Comparison of ENCODE assay signal across 26 cellular contexts in genomic region chr13:23842406-23842805, GRCh38. TPM values are rescaled to one million over a fixed set of nuclear protein-coding genes. Genes with fewer than 3 reads are reported as not detected.
"Had no signal": no experiment of that assay in that cellular context is flagged by ENCODE, and none has a peak within 500 bp of the region (broad histone marks: within the 10 kb centered on the region; RNA-seq: fewer than 3 reads in every experiment).

No MANE protein-coding gene starts in this region.

- H3K36me3 ChIP-seq: adrenal gland, breast epithelium had no signal

- H3K9me3 ChIP-seq: adrenal gland, breast epithelium had no signal

- H3K27me3 Mint-ChIP-seq: activated CD4-positive, alpha-beta memory T cell treated with anti-CD3 and anti-CD28 coated beads for 36 hours; activated CD4-positive, alpha-beta T cell treated with anti-CD3 and anti-CD28 coated beads, Interleukin-2, amount 10 ng/mL, durations not matched to agents 7 days and 5 days; activated naive CD8-positive, alpha-beta T cell treated with anti-CD3 and anti-CD28 coated beads, Interleukin-2, amount 10 ng/mL, durations not matched to agents 7 days and 5 days; T-cell had no signal

- H3K4me1 ChIP-seq: adrenal gland, breast epithelium had no signal

- H3K9me3 Mint-ChIP-seq: activated CD4-positive, alpha-beta memory T cell treated with anti-CD3 and anti-CD28 coated beads for 36 hours; activated CD4-positive, alpha-beta T cell treated with anti-CD3 and anti-CD28 coated beads, Interleukin-2, amount 10 ng/mL, durations not matched to agents 7 days and 5 days; activated naive CD8-positive, alpha-beta T cell treated with anti-CD3 and anti-CD28 coated beads, Interleukin-2, amount 10 ng/mL, durations not matched to agents 7 days and 5 days; activated T-cell treated with anti-CD3 and anti-CD28 coated beads, Interleukin-2, amount 50 U/mL, for 4 hours; activated T-helper 2 cell treated with anti-CD3 and anti-CD28 coated beads, Interferon-gamma antibody, Interleukin-2, Interleukin-4, amounts not matched to agents 10 μg/mL and 5 μg/mL and 100 μg/mL, durations not matched to agents 14 hours and 24 hours and 36 hours; T-cell had no signal

- H3K4me3 ChIP-seq: adrenal gland, breast epithelium, SK-N-MC had no signal

- H3K27ac Mint-ChIP-seq: activated CD4-positive, alpha-beta memory T cell treated with anti-CD3 and anti-CD28 coated beads for 36 hours; activated CD4-positive, alpha-beta T cell treated with anti-CD3 and anti-CD28 coated beads, Interleukin-2, amount 10 ng/mL, durations not matched to agents 7 days and 5 days; activated naive CD8-positive, alpha-beta T cell treated with anti-CD3 and anti-CD28 coated beads, Interleukin-2, amount 10 ng/mL, durations not matched to agents 7 days and 5 days; activated T-helper 2 cell treated with anti-CD3 and anti-CD28 coated beads, Interferon-gamma antibody, Interleukin-2, Interleukin-4, amounts not matched to agents 10 μg/mL and 5 μg/mL and 100 μg/mL, durations not matched to agents 14 hours and 24 hours and 36 hours; T-cell had no signal

- DNase-seq: activated CD4-positive, alpha-beta memory T cell treated with anti-CD3 and anti-CD28 coated beads for 36 hours; activated CD4-positive, alpha-beta T cell treated with anti-CD3 and anti-CD28 coated beads, Interleukin-2, amount 10 ng/mL, durations not matched to agents 7 days and 5 days; activated CD4-positive, CD25-positive, alpha-beta regulatory T cell; activated CD8-positive, alpha-beta memory T cell treated with anti-CD3 and anti-CD28 coated beads for 24 hours; activated naive CD4-positive, alpha-beta T cell treated with anti-CD3 and anti-CD28 coated beads, Interleukin-2, amount 50 U/mL, for 16 hours; activated naive CD8-positive, alpha-beta T cell treated with anti-CD3 and anti-CD28 coated beads, Interleukin-2, amount 10 ng/mL, durations not matched to agents 7 days and 5 days; activated T-cell treated with anti-CD3 and anti-CD28 coated beads, Interleukin-2, amount 50 U/mL, for 4 hours; adrenal gland; Kasumi-1; KBM-7; NCI-H1105 treated with DMSO at 0.1 percent for 48 hours; NCI-H146; NCI-H1930; NCI-H2171; NCI-H2227 treated with DMSO at 0.1 percent for 48 hours; NCI-H510A; NCI-H526 treated with DMSO at 0.1 percent for 48 hours; NK-92 treated with Interleukin-12 subunit alpha and Interleukin-12 subunit beta, amount 100 ng/mL, for 24 hours; OCI-M1; RPMI8226; T-cell; T-helper 2 cell; T1000 had no signal

- H3K27me3 ChIP-seq: adrenal gland, breast epithelium had no signal

- H3K4me3 Mint-ChIP-seq: activated CD4-positive, alpha-beta memory T cell treated with anti-CD3 and anti-CD28 coated beads for 36 hours; activated CD4-positive, alpha-beta T cell treated with anti-CD3 and anti-CD28 coated beads, Interleukin-2, amount 10 ng/mL, durations not matched to agents 7 days and 5 days; activated naive CD8-positive, alpha-beta T cell treated with anti-CD3 and anti-CD28 coated beads, Interleukin-2, amount 10 ng/mL, durations not matched to agents 7 days and 5 days; activated T-cell treated with anti-CD3 and anti-CD28 coated beads, Interleukin-2, amount 50 U/mL, for 4 hours; T-cell had no signal

- H3K27ac ChIP-seq: adrenal gland, breast epithelium, SK-N-MC had no signal

RNA-seq across cellular contexts. Expression of gene C1QTNF9B, which starts 54.9 kb away (rescaled TPM):
- total RNA-seq: activated CD4-positive, alpha-beta memory T cell treated with anti-CD3 and anti-CD28 coated beads for 36 hours; activated CD4-positive, alpha-beta T cell treated with anti-CD3 and anti-CD28 coated beads, Interleukin-2, amount 10 ng/mL, durations not matched to agents 7 days and 5 days; activated naive CD8-positive, alpha-beta T cell treated with anti-CD3 and anti-CD28 coated beads, Interleukin-2, amount 10 ng/mL, durations not matched to agents 7 days and 5 days; activated T-cell treated with anti-CD3 and anti-CD28 coated beads, Interleukin-2, amount 50 U/mL, for 4 hours; activated T-helper 2 cell treated with anti-CD3 and anti-CD28 coated beads, Interferon-gamma antibody, Interleukin-2, Interleukin-4, amounts not matched to agents 10 μg/mL and 5 μg/mL and 100 μg/mL, durations not matched to agents 14 hours and 24 hours and 36 hours; adrenal gland; T-cell had no signal
